Comparison of ENCODE assay signal across 8 cellular contexts in the genomic region with DNA sequence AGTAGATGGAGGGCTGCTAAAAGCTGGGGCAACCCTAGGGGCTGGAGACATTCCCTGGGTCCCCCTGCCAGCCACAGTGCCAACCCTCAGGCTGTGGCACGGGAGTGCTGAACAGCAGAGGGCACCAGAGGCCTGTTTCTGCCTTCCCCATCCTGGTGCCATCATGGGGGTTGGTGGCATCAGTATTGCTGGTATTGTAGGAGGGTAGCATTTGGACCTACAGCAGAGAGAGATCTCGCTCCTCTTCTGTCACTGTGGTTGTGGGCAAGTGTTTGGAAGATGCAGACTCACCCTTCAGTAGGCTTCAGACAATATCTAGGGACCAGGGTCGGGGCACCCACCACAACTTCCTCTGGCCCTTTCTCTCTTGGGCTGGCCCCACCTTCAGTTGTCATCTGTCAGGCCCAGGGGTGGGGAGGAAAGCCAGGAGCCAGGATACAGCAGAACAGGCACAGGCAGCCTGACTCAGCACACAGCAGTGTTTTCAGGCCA.
DNase-seq lines count a peak whose midpoint lies in the region; ATAC-seq and TF ChIP-seq lines count a peak whose summit lies in the region.

No MANE protein-coding gene starts in this region.

- H4K20me1 ChIP-seq in KMS-11 (ENCODE audit: insufficient read depth) = no peaks in the 10 kb centered on the region

- H3K79me2 ChIP-seq in KMS-11 (ENCODE audit: insufficient read depth, low read depth) = no peaks in the 10 kb centered on the region

- H3K27me3 Mint-ChIP-seq in activated naive CD8-positive, alpha-beta T cell treated with anti-CD3 and anti-CD28 coated beads, Interleukin-2, amount 10 ng/mL, durations not matched to agents 7 days and 5 days = peaks cover 15% of the 10 kb centered on the region

- intact Hi-C loops in left ventricle myocardium inferior (cut with micrococcal nuclease) (no loop called here), spleen (cut with DNase I; ENCODE audit: low total_unique reads) (loop anchor here (5.0 kb wide), 1 partner anchor 911 kb away; no protein-coding TSS in a partner anchor)

- H3K9me3 ChIP-seq in left ventricle myocardium inferior (replicated peaks) (no peaks in the 10 kb centered on the region), spleen (no peaks in the 10 kb centered on the region)

- 0 out of 2 replicates have a peak overlapping the region, but pooled peaks have one; percentile 13 for H2AFZ ChIP-seq in KMS-11 (ENCODE audit: low read depth)

- H3K27ac Mint-ChIP-seq in activated naive CD8-positive, alpha-beta T cell treated with anti-CD3 and anti-CD28 coated beads, Interleukin-2, amount 10 ng/mL, durations not matched to agents 7 days and 5 days = no peak overlapping the region

- H3K36me3 ChIP-seq in KMS-11 (ENCODE audit: insufficient read depth) (no peaks in the 10 kb centered on the region), left ventricle myocardium inferior (no peaks in the 10 kb centered on the region), spleen (no peaks in the 10 kb centered on the region)

- TF ChIP-seq POLR2A in spleen (IDR thresholded peaks at IDR 0.05) = no peak

- H3K9ac ChIP-seq in KMS-11 = no peak overlapping the region

- no peaks in the 10 kb centered on the region for H3K27me3 ChIP-seq in KMS-11 (ENCODE audit: insufficient read depth, low read depth)
- peaks cover 59% of the 10 kb centered on the region for H3K27me3 ChIP-seq in left ventricle myocardium inferior (ENCODE audit: low read depth)
- peaks cover 0 to 37% (median 0%) of the 10 kb centered on the region in 7 donors for H3K27me3 ChIP-seq in spleen (replicated peaks in 1 of 7)

- peak; percentile 70 for ATAC-seq in activated naive CD8-positive, alpha-beta T cell treated with anti-CD3 and anti-CD28 coated beads, Interleukin-2, amount 10 ng/mL, durations not matched to agents 7 days and 5 days (ENCODE audit: low read depth)
- no peak for ATAC-seq in GM21381 (IDR thresholded peaks at IDR 0.05; ENCODE audit: unreplicated experiment)
- no peak for ATAC-seq in GM21737 (IDR thresholded peaks at IDR 0.05; ENCODE audit: unreplicated experiment)

- no peak overlapping the region for H3K4me3 Mint-ChIP-seq in activated naive CD8-positive, alpha-beta T cell treated with anti-CD3 and anti-CD28 coated beads, Interleukin-2, amount 10 ng/mL, durations not matched to agents 7 days and 5 days

- no peaks in the 10 kb centered on the region for H3K36me3 Mint-ChIP-seq in activated naive CD8-positive, alpha-beta T cell treated with anti-CD3 and anti-CD28 coated beads, Interleukin-2, amount 10 ng/mL, durations not matched to agents 7 days and 5 days

- peaks cover 38% of the 10 kb centered on the region for H3K4me1 Mint-ChIP-seq in activated naive CD8-positive, alpha-beta T cell treated with anti-CD3 and anti-CD28 coated beads, Interleukin-2, amount 10 ng/mL, durations not matched to agents 7 days and 5 days

- H3K27ac ChIP-seq in KMS-11 (no peak overlapping the region), left ventricle myocardium inferior (replicated peaks) (no peak overlapping the region), spleen (no peak overlapping the region)

- peak; percentile 79 for TF ChIP-seq CTCF in KMS-11 (conservative IDR thresholded peaks at IDR 0.05; ENCODE audit: low read depth, low read length)
- TF ChIP-seq CTCF in left ventricle myocardium inferior (IDR thresholded peaks at IDR 0.05; ENCODE audit: borderline replicate concordance) = peak; percentile 78
- TF ChIP-seq CTCF in spleen (IDR thresholded peaks at IDR 0.05 in 8 of 11, conservative IDR thresholded peaks at IDR 0.05 in 3 of 11) = peak; percentile 54 to 89 (median 83)

- H3K4me1 ChIP-seq in KMS-11 (ENCODE audit: low read depth, poor library complexity, severe bottlenecking) (peaks cover 9% of the 10 kb centered on the region), left ventricle myocardium inferior (no peaks in the 10 kb centered on the region), spleen (peaks cover 0 to 36% (median 12%) of the 10 kb centered on the region in 6 donors)

- DNase-seq in COR-L47 (lab: John Stamatoyannopoulos, UW) (peak; percentile 69), T follicular helper cell (ENCODE audit: low read depth) (peak; percentile 55), left ventricle myocardium inferior (peak; percentile 47), spleen (peak; percentile 91)
- peak; percentile 71 for DNase-seq in activated naive CD8-positive, alpha-beta T cell treated with anti-CD3 and anti-CD28 coated beads, Interleukin-2, amount 10 ng/mL, durations not matched to agents 7 days and 5 days

- POLR2A ChIA-PET in activated naive CD8-positive, alpha-beta T cell treated with anti-CD3 and anti-CD28 coated beads, Interleukin-2, amount 10 ng/mL, durations not matched to agents 7 days and 5 days (lab: Charles Lee) = no interaction called here

- H3K9me3 Mint-ChIP-seq in activated naive CD8-positive, alpha-beta T cell treated with anti-CD3 and anti-CD28 coated beads, Interleukin-2, amount 10 ng/mL, durations not matched to agents 7 days and 5 days = no peaks in the 10 kb centered on the region

- H3K4me3 ChIP-seq in KMS-11 (IDR thresholded peaks at IDR 0.05; ENCODE audit: insufficient read depth, low read depth, low read length) (no peak overlapping the region), left ventricle myocardium inferior (no peak overlapping the region), spleen (no peak overlapping the region)

- WGBS in spleen, 5 donors = 7 to 26% (median 16%) methylated on average over 3 of the region's 3 CpGs

- H3K4me2 ChIP-seq in KMS-11 = no peak overlapping the region
